In genomic region chr18:48566588-48566987, GRCh38 we compare ENCODE assay signal across 1 cellular context.
TF ChIP-seq lines count a peak whose summit lies in the region.

No MANE protein-coding gene starts in this region.

TF ChIP-seq in K562, 482 proteins besides CTCF, POLR2A, EP300 and RAD21 (continues in another document):
- peak; percentile 96 for TF ChIP-seq NFE2L1 (tag; IDR thresholded peaks at IDR 0.05; ENCODE audit: borderline replicate concordance, low read depth)
- no peak for TF ChIP-seq MAX (CRISPR knock-in tag; IDR thresholded peaks at IDR 0.05)
- TF ChIP-seq, protein P1, sequence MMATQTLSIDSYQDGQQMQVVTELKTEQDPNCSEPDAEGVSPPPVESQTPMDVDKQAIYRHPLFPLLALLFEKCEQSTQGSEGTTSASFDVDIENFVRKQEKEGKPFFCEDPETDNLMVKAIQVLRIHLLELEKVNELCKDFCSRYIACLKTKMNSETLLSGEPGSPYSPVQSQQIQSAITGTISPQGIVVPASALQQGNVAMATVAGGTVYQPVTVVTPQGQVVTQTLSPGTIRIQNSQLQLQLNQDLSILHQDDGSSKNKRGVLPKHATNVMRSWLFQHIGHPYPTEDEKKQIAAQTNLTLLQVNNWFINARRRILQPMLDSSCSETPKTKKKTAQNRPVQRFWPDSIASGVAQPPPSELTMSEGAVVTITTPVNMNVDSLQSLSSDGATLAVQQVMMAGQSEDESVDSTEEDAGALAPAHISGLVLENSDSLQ (IDR thresholded peaks at IDR 0.05), result peak; percentile 45; the same call in 1 of the 2 replicates
- no peak for TF ChIP-seq SAFB (IDR thresholded peaks at IDR 0.05; ENCODE audit: borderline replicate concordance, low read depth, low read length)
- TF ChIP-seq RBFOX2 (IDR thresholded peaks at IDR 0.05; ENCODE audit: low read depth, low read length), result no peak
- TF ChIP-seq TCF7L2 (IDR thresholded peaks at IDR 0.05; ENCODE audit: low read depth, low read length), result no peak
- TF ChIP-seq MXD1 (CRISPR knock-in tag; IDR thresholded peaks at IDR 0.05; ENCODE audit: borderline replicate concordance, poor library complexity, severe bottlenecking), result no peak
- no peak for TF ChIP-seq ARHGAP35 (IDR thresholded peaks at IDR 0.05; ENCODE audit: partially characterized antibody)
- peak; percentile 69; the same call in 1 of the 2 replicates for TF ChIP-seq TCFL5 (CRISPR knock-in tag; conservative IDR thresholded peaks at IDR 0.05)
- no peak for TF ChIP-seq NKRF (IDR thresholded peaks at IDR 0.05; ENCODE audit: borderline replicate concordance)
- TF ChIP-seq CREB1 (IDR thresholded peaks at IDR 0.05), result no peak
- TF ChIP-seq CREB1 (CRISPR knock-in tag; IDR thresholded peaks at IDR 0.05), result no peak
- no peak for TF ChIP-seq PHB (CRISPR knock-in tag; IDR thresholded peaks at IDR 0.05)
- TF ChIP-seq HMGXB4 (CRISPR knock-in tag; IDR thresholded peaks at IDR 0.05), result no peak
- TF ChIP-seq FOXA1 (IDR thresholded peaks at IDR 0.05; ENCODE audit: borderline replicate concordance), result no peak
- no peak for TF ChIP-seq ZNF77 (CRISPR knock-in tag; IDR thresholded peaks at IDR 0.05)
- TF ChIP-seq KLF6 (CRISPR knock-in tag; IDR thresholded peaks at IDR 0.05; ENCODE audit: borderline replicate concordance), result peak; percentile 92
- TF ChIP-seq ATF1 (CRISPR knock-in tag; IDR thresholded peaks at IDR 0.05), result no peak
- TF ChIP-seq ATF1 (tag; IDR thresholded peaks at IDR 0.05), result peak; percentile 35; the same call in 1 of the 2 replicates
- no peak for TF ChIP-seq LCOR (CRISPR knock-in tag; IDR thresholded peaks at IDR 0.05)
- 0 out of 2 replicates have a peak, but pooled peaks have one; percentile 18 for TF ChIP-seq DIDO1 (tag; IDR thresholded peaks at IDR 0.05; ENCODE audit: low read depth)
- TF ChIP-seq TRIM28 (IDR thresholded peaks at IDR 0.05), result no peak
- TF ChIP-seq NFIX (CRISPR knock-in tag; IDR thresholded peaks at IDR 0.05; ENCODE audit: low read depth), result no peak
- TF ChIP-seq ATF2 (CRISPR knock-in tag; IDR thresholded peaks at IDR 0.05), result no peak
- TF ChIP-seq HNRNPLL (IDR thresholded peaks at IDR 0.05; ENCODE audit: low read depth, low read length, poor library complexity, severe bottlenecking), result no peak
- TF ChIP-seq ZNF165 (CRISPR knock-in tag; IDR thresholded peaks at IDR 0.05; ENCODE audit: borderline replicate concordance), result no peak
- TF ChIP-seq CEBPG (CRISPR knock-in tag; IDR thresholded peaks at IDR 0.05), result no peak
- no peak for TF ChIP-seq CEBPG (tag; conservative IDR thresholded peaks at IDR 0.05 in 1 of 2, IDR thresholded peaks at IDR 0.05 in 1 of 2)
- TF ChIP-seq, protein P2, sequence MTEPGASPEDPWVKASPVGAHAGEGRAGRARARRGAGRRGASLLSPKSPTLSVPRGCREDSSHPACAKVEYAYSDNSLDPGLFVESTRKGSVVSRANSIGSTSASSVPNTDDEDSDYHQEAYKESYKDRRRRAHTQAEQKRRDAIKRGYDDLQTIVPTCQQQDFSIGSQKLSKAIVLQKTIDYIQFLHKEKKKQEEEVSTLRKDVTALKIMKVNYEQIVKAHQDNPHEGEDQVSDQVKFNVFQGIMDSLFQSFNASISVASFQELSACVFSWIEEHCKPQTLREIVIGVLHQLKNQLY (CRISPR knock-in tag; conservative IDR thresholded peaks at IDR 0.05), result no peak
- TF ChIP-seq FOXK1 (CRISPR knock-in tag; IDR thresholded peaks at IDR 0.05; ENCODE audit: borderline replicate concordance), result no peak
- TF ChIP-seq ARID3A (IDR thresholded peaks at IDR 0.05; ENCODE audit: borderline replicate concordance, low read depth, low read length), result no peak
- TF ChIP-seq SUPT5H (IDR thresholded peaks at IDR 0.05), result no peak
- TF ChIP-seq FOXO4 (CRISPR knock-in tag; IDR thresholded peaks at IDR 0.05), result no peak
- TF ChIP-seq JUND (IDR thresholded peaks at IDR 0.05; ENCODE audit: borderline replicate concordance, low read depth, low read length), result peak; percentile 70; the same call in 1 of the 2 replicates
- TF ChIP-seq JUND (tag; IDR thresholded peaks at IDR 0.05; ENCODE audit: borderline replicate concordance, low read depth, low read length), result peak; percentile 76; the same call in 2 of the 3 replicates
- no peak for TF ChIP-seq HCFC1 (IDR thresholded peaks at IDR 0.05; ENCODE audit: low read depth, low read length)
- no peak for TF ChIP-seq POLR2AphosphoS5 (IDR thresholded peaks at IDR 0.05; ENCODE audit: control insufficient read depth, insufficient read depth, low read depth, low read length)
- TF ChIP-seq ZNF79 (CRISPR knock-in tag; IDR thresholded peaks at IDR 0.05; ENCODE audit: low read depth), result peak; percentile 73; the same call in 1 of the 2 replicates
- TF ChIP-seq PHB2 (IDR thresholded peaks at IDR 0.05; ENCODE audit: low read depth), result no peak
- TF ChIP-seq ELF4 (CRISPR knock-in tag; IDR thresholded peaks at IDR 0.05), result peak; percentile 72; the same call in 1 of the 2 replicates
- no peak for TF ChIP-seq SREBF2 (CRISPR knock-in tag; IDR thresholded peaks at IDR 0.05)
- TF ChIP-seq BHLHE40 (IDR thresholded peaks at IDR 0.05; ENCODE audit: low read length), result no peak
- TF ChIP-seq NR2C1 (IDR thresholded peaks at IDR 0.05), result no peak
- TF ChIP-seq NR2C1 (tag; IDR thresholded peaks at IDR 0.05), result peak; percentile 85
- peak in 1 of 2 experiments; percentile 71; a peak in 2 of 4 replicates for TF ChIP-seq MAZ (CRISPR knock-in tag; conservative IDR thresholded peaks at IDR 0.05 in 1 of 2, IDR thresholded peaks at IDR 0.05 in 1 of 2)
- no peak for TF ChIP-seq SMARCB1 (IDR thresholded peaks at IDR 0.05; ENCODE audit: insufficient read length, low read depth)
- no peak for TF ChIP-seq CCNT2 (IDR thresholded peaks at IDR 0.05; ENCODE audit: borderline replicate concordance, extremely low read depth, insufficient read length, low read depth, low read length)
- no peak for TF ChIP-seq CBFA2T3 (IDR thresholded peaks at IDR 0.05)
- TF ChIP-seq FOXM1 (IDR thresholded peaks at IDR 0.05; ENCODE audit: low read depth), result no peak
- no peak for TF ChIP-seq FOXM1 (CRISPR knock-in tag; IDR thresholded peaks at IDR 0.05; ENCODE audit: low read depth)
- no peak; the same call in 1 of the 2 replicates for TF ChIP-seq HSF4 (CRISPR knock-in tag; IDR thresholded peaks at IDR 0.05; ENCODE audit: borderline replicate concordance)
- TF ChIP-seq SAFB2 (IDR thresholded peaks at IDR 0.05; ENCODE audit: borderline replicate concordance, low read depth, low read length, severe bottlenecking), result no peak
- peak; percentile 83; the same call in 1 of the 2 replicates for TF ChIP-seq ZNF212 (CRISPR knock-in tag; IDR thresholded peaks at IDR 0.05)
- no peak for TF ChIP-seq FUS (optimal IDR thresholded peaks at IDR 0.05; ENCODE audit: low read depth, low read length)
- TF ChIP-seq KLF16 (IDR thresholded peaks at IDR 0.05), result no peak
- TF ChIP-seq KLF13 (tag; IDR thresholded peaks at IDR 0.05; ENCODE audit: borderline replicate concordance, low read depth), result peak; percentile 67; the same call in 1 of the 2 replicates
- no peak for TF ChIP-seq SNAPC5 (CRISPR knock-in tag; IDR thresholded peaks at IDR 0.05)
- no peak; the same call in 1 of the 2 replicates for TF ChIP-seq ZNF589 (CRISPR knock-in tag; IDR thresholded peaks at IDR 0.05; ENCODE audit: low read depth)
- TF ChIP-seq HMGN3 (IDR thresholded peaks at IDR 0.05; ENCODE audit: borderline replicate concordance, extremely low read depth, insufficient read length, low read depth, low read length), result no peak
